In genomic region chr4:2324891-2325290, GRCh38 we compare ENCODE assay signal across 5 cellular contexts.
"Had no signal": no experiment of that assay in that cellular context is flagged by ENCODE, and none has a peak within 500 bp of the region (broad histone marks: within the 10 kb centered on the region; RNA-seq: fewer than 3 reads in every experiment).

No MANE protein-coding gene starts in this region.

- H3K27ac Mint-ChIP-seq: GM23338, H9 had no signal

- ATAC-seq: GM23338, K562 had no signal

- H3K4me3 ChIP-seq: GM23338, K562 had no signal

- DNase-seq: H9, HCEC 1CT, IMR-90 had no signal

- H3K4me3 Mint-ChIP-seq: GM23338, H9 had no signal
